Comparison of ENCODE assay signal across 8 cellular contexts in genomic region chrX:129956765-129957164, GRCh38. TPM values are rescaled to one million over a fixed set of nuclear protein-coding genes. Genes with fewer than 3 reads are reported as not detected.
DNase-seq lines count a peak whose midpoint lies in the region; ATAC-seq and TF ChIP-seq lines count a peak whose summit lies in the region.

No MANE protein-coding gene starts in this region.

- ATAC-seq in left cardiac atrium (no peak), left lung (no peak), upper lobe of left lung (ENCODE audit: low FRiP score in 2 of 2) (no peak)
- ATAC-seq in activated T-helper 17 cell treated with anti-CD3 and anti-CD28 coated beads, Interleukin-2, amount 50 U/mL, for 72 hours (replicated peaks): no peak

- H3K27ac ChIP-seq in cardiac muscle cell: no peak overlapping the region
- peak overlapping the region in 1 of 2 donors; percentile 85 for H3K27ac ChIP-seq in left lung
- peak overlapping the region; percentile 57 to 86 (median 72) for H3K27ac ChIP-seq in upper lobe of left lung

- peaks cover 7% of the 10 kb centered on the region for H3K4me1 Mint-ChIP-seq in activated T-helper 17 cell treated with anti-CD3 and anti-CD28 coated beads, Interleukin-2, amount 50 U/mL, for 72 hours

- intact Hi-C loops in left cardiac atrium (cut with DNase I) (no loop called here), left lung (cut with DNase I) (no loop called here)

- TF ChIP-seq POLR2A in upper lobe of left lung (IDR thresholded peaks at IDR 0.05): no peak

- H3K36me3 ChIP-seq in cardiac muscle cell: no peaks in the 10 kb centered on the region
- H3K36me3 ChIP-seq in left lung: no peaks in the 10 kb centered on the region
- no peaks in the 10 kb centered on the region for H3K36me3 ChIP-seq in upper lobe of left lung

- H3K4me1 ChIP-seq in cardiac muscle cell (ENCODE audit: low read depth): peaks cover 3% of the 10 kb centered on the region
- peaks cover 0 to 10% of the 10 kb centered on the region in 2 donors for H3K4me1 ChIP-seq in left lung
- H3K4me1 ChIP-seq in upper lobe of left lung: peaks cover 1 to 25% (median 5%) of the 10 kb centered on the region in 4 donors

- H3K4me3 Mint-ChIP-seq in activated T-helper 17 cell treated with anti-CD3 and anti-CD28 coated beads, Interleukin-2, amount 50 U/mL, for 72 hours: peak overlapping the region; percentile 67

- DNase-seq in cardiac muscle cell (ENCODE audit: low read depth in 1 of 2, low spot score in 1 of 2) (no peak), left cardiac atrium (no peak), left lung (no peak), upper lobe of left lung (no peak), SHP77 treated with DMSO at 0.1 percent for 48 hours (lab: John Stamatoyannopoulos, UW) (no peak), D341Med (ENCODE audit: low spot score) (no peak), COLO668 (lab: John Stamatoyannopoulos, UW; ENCODE audit: unreplicated experiment) (no peak)

- WGBS in upper lobe of left lung, 2 donors: 0 to 40% methylated on average over 1 to 20 of the region's 20 CpGs

- no peaks in the 10 kb centered on the region for H3K9me3 Mint-ChIP-seq in activated T-helper 17 cell treated with anti-CD3 and anti-CD28 coated beads, Interleukin-2, amount 50 U/mL, for 72 hours

- H3K9me3 ChIP-seq in cardiac muscle cell (ENCODE audit: low read depth) (no peaks in the 10 kb centered on the region), left lung (no peaks in the 10 kb centered on the region), upper lobe of left lung (no peaks in the 10 kb centered on the region)

- peaks cover 15% of the 10 kb centered on the region for H3K27me3 ChIP-seq in cardiac muscle cell
- H3K27me3 ChIP-seq in left lung: peaks cover 0 to 6% of the 10 kb centered on the region in 2 donors
- no peaks in the 10 kb centered on the region for H3K27me3 ChIP-seq in upper lobe of left lung

- H3K36me3 Mint-ChIP-seq in activated T-helper 17 cell treated with anti-CD3 and anti-CD28 coated beads, Interleukin-2, amount 50 U/mL, for 72 hours (ENCODE audit: low read depth): peaks cover 7% of the 10 kb centered on the region

- H3K4me3 ChIP-seq in cardiac muscle cell (peak overlapping the region; percentile 19), left lung (peak overlapping the region; percentile 21 to 39), upper lobe of left lung (peak overlapping the region in 3 of 4 donors; percentile 41 to 53 (median 50))

- TF ChIP-seq EP300 in upper lobe of left lung (IDR thresholded peaks at IDR 0.05): no peak

- TF ChIP-seq CTCF in cardiac muscle cell (IDR thresholded peaks at IDR 0.05; ENCODE audit: low read depth, low read length) (no peak), left lung (IDR thresholded peaks at IDR 0.05) (no peak), upper lobe of left lung (IDR thresholded peaks at IDR 0.05) (no peak)

- H3K27me3 Mint-ChIP-seq in activated T-helper 17 cell treated with anti-CD3 and anti-CD28 coated beads, Interleukin-2, amount 50 U/mL, for 72 hours: no peaks in the 10 kb centered on the region

- no peak overlapping the region for H3K27ac Mint-ChIP-seq in activated T-helper 17 cell treated with anti-CD3 and anti-CD28 coated beads, Interleukin-2, amount 50 U/mL, for 72 hours

RNA-seq across cellular contexts. Expression of gene BCORL1, which starts 25.7 kb away (rescaled TPM):
- total RNA-seq in cardiac muscle cell (3.9 and 10.7 TPM in 2 replicates), left cardiac atrium (10 to 100 TPM in 1 of 2 donors, 1 to 10 TPM in 1; 7.5 to 11.3 TPM), left lung (10 to 100 TPM; 12.1 to 14.3 TPM), upper lobe of left lung (10 to 100 TPM in 4 of 6 donors, 1 to 10 TPM in 2; 3.2 to 21.4 (median 11.2) TPM)
- 8.7 and 13.6 TPM in 2 replicates for polyA plus RNA-seq in cardiac muscle cell
- total RNA-seq in activated T-helper 17 cell treated with anti-CD3 and anti-CD28 coated beads, Interleukin-2, amount 50 U/mL, for 72 hours: 10 to 100 TPM in 1 of 2 donors, 1 to 10 TPM in 1; 8.4 to 11.7 TPM

RNA-seq across cellular contexts. Expression of gene UTP14A, which starts 50.8 kb away (rescaled TPM):
- total RNA-seq in cardiac muscle cell (7.4 and 11.8 TPM in 2 replicates), left cardiac atrium (10 to 100 TPM in 1 of 2 donors, 1 to 10 TPM in 1; 7.7 to 13.7 TPM), left lung (10 to 100 TPM; 12.3 to 16.3 TPM), upper lobe of left lung (10 to 100 TPM in 5 of 6 donors, 1 to 10 TPM in 1; 9.5 to 17.7 (median 15.5) TPM)
- 4.7 and 7.8 TPM in 2 replicates for polyA plus RNA-seq in cardiac muscle cell
- total RNA-seq in activated T-helper 17 cell treated with anti-CD3 and anti-CD28 coated beads, Interleukin-2, amount 50 U/mL, for 72 hours: 10 to 100 TPM; 16.8 to 33.3 TPM
